ENCODE assay signal across 14 cellular contexts in the genomic region with DNA sequence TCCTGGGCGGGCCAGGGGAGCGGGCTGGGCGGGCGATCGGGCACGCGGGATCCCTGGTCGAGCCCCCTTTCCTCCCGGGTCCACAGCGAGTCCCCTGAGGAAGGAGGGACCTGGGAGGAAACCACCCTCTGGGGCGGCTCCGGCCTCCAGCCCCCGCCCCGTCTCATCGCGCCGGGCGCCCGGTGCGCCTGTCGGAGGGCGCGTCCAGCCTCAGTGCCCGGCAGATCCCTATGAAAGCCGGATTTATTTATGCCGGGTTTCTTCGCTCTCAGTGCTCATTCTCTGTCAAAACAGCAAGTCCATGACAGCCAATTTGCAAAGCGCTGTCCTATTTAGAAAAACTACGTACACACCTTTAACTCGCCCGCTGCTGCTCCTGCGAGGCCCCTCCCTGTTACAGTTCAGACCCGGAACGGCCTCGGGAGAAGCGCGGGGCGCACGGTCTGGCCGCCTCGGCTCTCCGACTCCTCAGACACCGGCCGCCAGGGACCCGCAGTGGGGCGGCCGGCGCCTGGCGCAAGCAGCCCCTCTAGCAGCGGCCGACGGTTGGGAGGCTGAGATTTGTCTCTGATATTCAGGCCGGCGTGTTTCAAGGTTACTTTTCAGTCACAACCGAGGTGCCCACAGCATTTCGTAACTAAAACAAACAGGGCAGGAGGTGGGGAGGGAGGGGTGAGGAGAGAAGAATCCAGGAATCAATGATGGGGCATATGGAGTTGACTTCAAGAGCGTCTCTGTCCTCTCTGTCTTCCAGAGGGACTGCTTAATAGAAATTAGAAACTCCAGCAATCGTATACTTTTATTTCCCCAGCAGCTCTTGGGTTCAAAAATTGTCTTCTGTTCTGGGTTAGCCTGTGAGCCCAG. TPM values are rescaled to one million over a fixed set of nuclear protein-coding genes. Genes with fewer than 3 reads are reported as not detected.
DNase-seq lines count a peak whose midpoint lies in the region; ATAC-seq, FAIRE-seq and TF ChIP-seq lines count a peak whose summit lies in the region.
"Had no signal": no experiment of that assay in that cellular context is flagged by ENCODE, and none has a peak within 500 bp of the region (broad histone marks: within the 10 kb centered on the region; RNA-seq: fewer than 3 reads in every experiment).

No MANE protein-coding gene starts in this region.

- TF ChIP-seq POLR2A in thyroid gland (IDR thresholded peaks at IDR 0.05) (peak in 1 of 2 donors; percentile 83), erythroblast (IDR thresholded peaks at IDR 0.05; ENCODE audit: low read length) (no peak)

- H3K9me3 ChIP-seq in keratinocyte (ENCODE audit: control insufficient read depth, low read depth, low read length), result no peaks in the 10 kb centered on the region
- H3K9me3 ChIP-seq in thyroid gland, result no peaks in the 10 kb centered on the region

- intact Hi-C loops in thyroid gland (cut with DNase I), result loop anchor here (5.0 to 10.0 kb wide), 3 partner anchors 100 to 248 kb away; no protein-coding TSS in a partner anchor

- H3K36me3 ChIP-seq in keratinocyte (ENCODE audit: control insufficient read depth in 2 of 2, extremely low read depth in 1 of 2, insufficient read depth in 2 of 2, low read length in 2 of 2) (no peaks in the 10 kb centered on the region), thyroid gland (no peaks in the 10 kb centered on the region), brain microvascular endothelial cell (replicated peaks) (no peaks in the 10 kb centered on the region)

- in situ Hi-C loops in brain microvascular endothelial cell (cut with HindIII; ENCODE audit: low pct_ligation_motif_present, low sequenced_read_pairs), result loop anchor here (25.0 kb wide), 1 partner anchor 102 kb away; no protein-coding TSS in a partner anchor

- ATAC-seq in HG03432 (IDR thresholded peaks at IDR 0.05; ENCODE audit: unreplicated experiment), result no peak
- ATAC-seq: natural killer cell had no signal

- H2AFZ ChIP-seq in keratinocyte (ENCODE audit: control insufficient read depth, low read length), result peak overlapping the region; percentile 20

- H3K79me2 ChIP-seq in keratinocyte (ENCODE audit: control insufficient read depth, insufficient read depth, low read length), result no peaks in the 10 kb centered on the region

- DNase-seq in NCI-H1105 (lab: John Stamatoyannopoulos, UW) (peak; percentile 42), NCI-H1105 treated with DMSO at 0.1 percent for 48 hours (lab: John Stamatoyannopoulos, UW) (no peak), SHP77 treated with DMSO at 0.1 percent for 48 hours (lab: John Stamatoyannopoulos, UW) (peak; percentile 74), keratinocyte (ENCODE audit: low read depth, low spot score) (no peak), thyroid gland (peak; percentile 36 to 59), erythroblast (lab: John Stamatoyannopoulos, UW) (no peak), brain microvascular endothelial cell (no peak)
- DNase-seq: activated CD8-positive, alpha-beta memory T cell treated with anti-CD3 and anti-CD28 coated beads for 24 hours; natural killer cell; stimulated activated CD4-positive, alpha-beta T cell treated with anti-CD3 and anti-CD28 coated beads, Interleukin-4, amount 100 ng/mL, for 4 hours had no signal

- H3K9ac ChIP-seq in keratinocyte (ENCODE audit: control insufficient read depth, extremely low read depth, insufficient read depth, low read length), result no peak overlapping the region

- dilution Hi-C loops in keratinocyte (cut with MboI; ENCODE audit: extremely low pct_ligation_motif_present, low sequenced_read_pairs), result no loop called here

- FAIRE-seq in keratinocyte (lab: Jason Lieb, UNC), result no peak
- FAIRE-seq: astrocyte had no signal

- 2 to 4% methylated on average over 32 to 48 of the region's 58 CpGs for WGBS in thyroid gland, 2 donors

- H3K27me3 ChIP-seq in keratinocyte (ENCODE audit: control insufficient read depth, extremely low read depth, insufficient read depth, low read length) (peaks cover 80% of the 10 kb centered on the region), thyroid gland (no peaks in the 10 kb centered on the region), brain microvascular endothelial cell (replicated peaks) (peaks cover 69% of the 10 kb centered on the region)

- no peaks in the 10 kb centered on the region for H3K9me1 ChIP-seq in keratinocyte (ENCODE audit: control insufficient read depth, extremely low read depth, insufficient read depth, low read length)

- H3K27ac ChIP-seq in keratinocyte (ENCODE audit: control insufficient read depth, insufficient read depth, low read length) (no peak overlapping the region), thyroid gland (peak overlapping the region in 2 of 3 donors; percentile 84 to 85), brain microvascular endothelial cell (no peak overlapping the region)

- H4K20me1 ChIP-seq in keratinocyte (ENCODE audit: control insufficient read depth, extremely low read depth, insufficient read depth, low read length), result no peaks in the 10 kb centered on the region

- peak overlapping the region; percentile 58 for H3K4me2 ChIP-seq in keratinocyte (ENCODE audit: control insufficient read depth, extremely low read depth, insufficient read depth, low read depth, low read length)

- H3K4me3 ChIP-seq in keratinocyte (ENCODE audit: control insufficient read depth in 2 of 3, extremely low read depth in 1 of 3, insufficient read depth in 2 of 3, low read depth in 1 of 3, low read length in 3 of 3) (peak overlapping the region in 2 of 3 experiments; percentile 48), thyroid gland (replicated peaks in 1 of 3) (peak overlapping the region in 2 of 3 donors; percentile 14 to 41), brain microvascular endothelial cell (ENCODE audit: low read depth, low read length) (no peak overlapping the region)

- H3K4me1 ChIP-seq in keratinocyte (ENCODE audit: control insufficient read depth, extremely low read depth, insufficient read depth, low read length), result no peaks in the 10 kb centered on the region
- peaks cover 14 to 27% of the 10 kb centered on the region in 2 donors for H3K4me1 ChIP-seq in thyroid gland

- no peak for TF ChIP-seq CTCF in keratinocyte (optimal IDR thresholded peaks at IDR 0.05 in 1 of 3, IDR thresholded peaks at IDR 0.05 in 1 of 3, conservative IDR thresholded peaks at IDR 0.05 in 1 of 3; ENCODE audit: extremely low read depth in 1 of 3, insufficient read depth in 2 of 3, low read length in 3 of 3)
- no peak for TF ChIP-seq CTCF in thyroid gland (IDR thresholded peaks at IDR 0.05)
- no peak for TF ChIP-seq CTCF in brain microvascular endothelial cell (IDR thresholded peaks at IDR 0.05; ENCODE audit: low read depth, low read length, missing control alignments)

RNA-seq across cellular contexts. Expression of a gene that starts 0.8 kb away (rescaled TPM):
- polyA plus RNA-seq in keratinocyte, result 0.12 to 0.36 TPM (median 0.16 TPM) in 3 replicates
- polyA plus RNA-seq in keratinocyte (2011; ENCODE audit: low read depth), result 0.54 TPM
- 0.10 TPM in 2 replicates for polyA plus RNA-seq in keratinocyte (2011; cell fraction: cytosol; rRNA removed)
- polyA plus RNA-seq in keratinocyte (2011; cell fraction: nucleus; rRNA removed), result 0.27 and 0.28 TPM in 2 replicates
- polyA plus RNA-seq in keratinocyte (2012; ENCODE audit: low replicate concordance), result 0.47 and 0.72 TPM in 2 replicates
- polyA minus RNA-seq in keratinocyte, result 0.36 TPM in 1 of 3 replicates, not detected in the others
- not detected for polyA minus RNA-seq in keratinocyte (2011; cell fraction: cytosol; rRNA and poly(A)+ RNA removed)
- polyA minus RNA-seq in keratinocyte (2011; cell fraction: nucleus; rRNA and poly(A)+ RNA removed), result 0.23 and 0.32 TPM in 2 replicates
- 10 to 100 TPM in 1 of 4 donors, 1 to 10 TPM in 3; 1.5 to 15.5 (median 4.7) TPM for total RNA-seq in thyroid gland
- total RNA-seq: A673, astrocyte, glomerular endothelial cell, natural killer cell had no signal

Comparison
In these comparisons a context has a peak if more than half of its experiments do, and no peak if none do; other contexts are left out.
1. DNase-seq: peak in NCI-H1105 (single experiment), SHP77 treated with DMSO at 0.1 percent for 48 hours (single experiment) and thyroid gland (2 of 2); none in NCI-H1105 treated with DMSO at 0.1 percent for 48 hours (single experiment), keratinocyte (single experiment), erythroblast (0 of 2) and brain microvascular endothelial cell (single experiment).
2. H3K27ac ChIP-seq: peak in thyroid gland (2 of 3); none in keratinocyte (single experiment) and brain microvascular endothelial cell (single experiment).